In genomic region chr10:95431900-95432342, GRCh38 we compare ENCODE assay signal across 10 cellular contexts.
DNase-seq lines count a peak whose midpoint lies in the region; ATAC-seq and TF ChIP-seq lines count a peak whose summit lies in the region.
"Had no signal": no experiment of that assay in that cellular context is flagged by ENCODE, and none has a peak within 500 bp of the region (broad histone marks: within the 10 kb centered on the region; RNA-seq: fewer than 3 reads in every experiment).

No MANE protein-coding gene starts in this region.

- ATAC-seq in GM19035 (IDR thresholded peaks at IDR 0.05; ENCODE audit: unreplicated experiment) (peak; percentile 77), HG03060 (IDR thresholded peaks at IDR 0.05; ENCODE audit: low read depth, unreplicated experiment) (peak; percentile 78)

- DNase-seq in epithelial cell of proximal tubule (ENCODE audit: low read depth) (peak; percentile 45), occipital lobe (lab: John Stamatoyannopoulos, UW) (no peak), SKM-1 treated with dmso at 0.1 percent for 144 hours (lab: John Stamatoyannopoulos, UW; ENCODE audit: unreplicated experiment) (no peak), Ammon's horn (ENCODE audit: low spot score) (no peak)
- DNase-seq in stimulated activated CD4-positive, alpha-beta T cell treated with anti-CD3 and anti-CD28 coated beads, Interleukin-1b, Interleukin-23, amount 100 ng/mL, for 48 hours, result no peak
- DNase-seq: activated B cell treated with CpG ODN at 0.5 μM for 24 hours; activated naive CD4-positive, alpha-beta T cell had no signal

- no peak overlapping the region for H3K4me3 ChIP-seq in epithelial cell of proximal tubule (ENCODE audit: low read depth, low read length)

- H3K27ac ChIP-seq in temporal lobe (ENCODE audit: low read depth, low read length), result peak overlapping the region; percentile 19

- no peak for TF ChIP-seq CTCF in epithelial cell of proximal tubule (conservative IDR thresholded peaks at IDR 0.05; ENCODE audit: low read depth, low read length)
